In the genomic region with DNA sequence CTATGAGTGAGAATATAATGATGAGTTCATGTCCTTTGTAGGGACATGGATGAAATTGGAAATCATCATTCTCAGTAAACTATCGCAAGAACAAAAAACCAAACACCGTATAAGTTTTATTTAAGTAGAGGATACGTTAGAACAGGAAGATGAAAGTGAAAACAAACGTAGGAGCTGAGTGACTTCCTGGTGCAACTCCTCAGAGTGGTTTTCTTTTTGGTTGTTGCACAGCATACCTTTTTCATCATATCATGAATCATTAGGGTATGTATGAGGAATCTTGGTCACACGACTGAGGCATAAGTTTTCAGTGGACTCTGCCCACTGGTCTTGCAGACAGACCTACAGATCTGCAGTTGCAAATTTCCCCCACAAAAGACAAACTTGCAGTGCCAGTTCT, we compare ENCODE assay signal across 24 cellular contexts.
"Had no signal": no experiment of that assay in that cellular context is flagged by ENCODE, and none has a peak within 500 bp of the region (broad histone marks: within the 10 kb centered on the region; RNA-seq: fewer than 3 reads in every experiment).

No MANE protein-coding gene starts in this region.

- H3K27me3 Mint-ChIP-seq: activated naive CD8-positive, alpha-beta T cell treated with anti-CD3 and anti-CD28 coated beads for 36 hours; naive B cell; stimulated activated naive B cell treated with anti-CD40 and anti-IgM and Interleukin-4, amounts not matched to agents 10 μg/mL and 1 μg/mL and 100 μg/mL, for 72 hours had no signal

- H3K9me3 Mint-ChIP-seq: activated naive CD8-positive, alpha-beta T cell treated with anti-CD3 and anti-CD28 coated beads for 36 hours; neural crest cell; stimulated activated naive B cell treated with anti-CD40 and anti-IgM and Interleukin-4, amounts not matched to agents 10 μg/mL and 1 μg/mL and 100 μg/mL, for 72 hours had no signal

- DNase-seq: activated CD4-positive, alpha-beta T cell treated with anti-CD3 and anti-CD28 coated beads, Interleukin-2, amount 50 U/mL, for 1 hour; activated CD4-positive, CD25-positive, alpha-beta regulatory T cell treated with anti-CD3 and anti-CD28 coated beads, Interleukin-2, amount 50 U/mL, for 72 hours; activated CD8-positive, alpha-beta memory T cell treated with anti-CD3 and anti-CD28 coated beads for 24 hours; activated gamma-delta T cell treated with Interleukin-2 at 50 U/mL for 16 hours; activated naive CD8-positive, alpha-beta T cell treated with anti-CD3 and anti-CD28 coated beads for 36 hours; anterior cingulate cortex; brain microvascular endothelial cell; central memory CD4-positive, alpha-beta T cell; dorsolateral prefrontal cortex; foreskin melanocyte; glutamatergic neuron; hippocampal formation; left cardiac atrium; mesenchymal stem cell; mucosa of descending colon; naive B cell; retina; spleen; stimulated activated CD4-positive, alpha-beta T cell treated with anti-CD3 and anti-CD28 coated beads, Interleukin-4, amount 100 ng/mL, for 4 hours; stimulated activated naive B cell treated with anti-CD40 and anti-IgM and Interleukin-4, amounts not matched to agents 10 μg/mL and 1 μg/mL and 100 μg/mL, for 72 hours; T-helper 9 cell; upper lobe of right lung had no signal

- H3K4me1 Mint-ChIP-seq: activated naive CD8-positive, alpha-beta T cell treated with anti-CD3 and anti-CD28 coated beads for 36 hours; naive B cell; neural crest cell; stimulated activated naive B cell treated with anti-CD40 and anti-IgM and Interleukin-4, amounts not matched to agents 10 μg/mL and 1 μg/mL and 100 μg/mL, for 72 hours had no signal

- H3K4me1 ChIP-seq: spleen, upper lobe of right lung had no signal

- H3K27ac ChIP-seq: brain microvascular endothelial cell, dorsolateral prefrontal cortex, epithelial cell of prostate, spleen, upper lobe of right lung had no signal

- H3K27ac Mint-ChIP-seq: activated naive CD8-positive, alpha-beta T cell treated with anti-CD3 and anti-CD28 coated beads for 36 hours; naive B cell; stimulated activated naive B cell treated with anti-CD40 and anti-IgM and Interleukin-4, amounts not matched to agents 10 μg/mL and 1 μg/mL and 100 μg/mL, for 72 hours had no signal

- ATAC-seq: left cardiac atrium; mucosa of descending colon; stimulated activated naive B cell treated with anti-CD40 and anti-IgM and Interleukin-4, amounts not matched to agents 10 μg/mL and 1 μg/mL and 100 μg/mL, for 72 hours; upper lobe of right lung had no signal

- H3K4me3 ChIP-seq: dorsolateral prefrontal cortex, mucosa of descending colon, spleen, upper lobe of right lung had no signal

- H3K4me3 Mint-ChIP-seq: activated naive CD8-positive, alpha-beta T cell treated with anti-CD3 and anti-CD28 coated beads for 36 hours; naive B cell; neural crest cell; stimulated activated naive B cell treated with anti-CD40 and anti-IgM and Interleukin-4, amounts not matched to agents 10 μg/mL and 1 μg/mL and 100 μg/mL, for 72 hours had no signal

- H3K36me3 Mint-ChIP-seq: activated naive CD8-positive, alpha-beta T cell treated with anti-CD3 and anti-CD28 coated beads for 36 hours; naive B cell; stimulated activated naive B cell treated with anti-CD40 and anti-IgM and Interleukin-4, amounts not matched to agents 10 μg/mL and 1 μg/mL and 100 μg/mL, for 72 hours had no signal

- H3K27me3 ChIP-seq: brain microvascular endothelial cell, dorsolateral prefrontal cortex, spleen, upper lobe of right lung had no signal

- H3K9me3 ChIP-seq: upper lobe of right lung had no signal

- H3K36me3 ChIP-seq: brain microvascular endothelial cell, spleen, upper lobe of right lung had no signal
